In genomic region chr10:43421519-43421918, GRCh38 we compare ENCODE assay signal across 9 cellular contexts. TPM values are rescaled to one million over a fixed set of nuclear protein-coding genes. Genes with fewer than 3 reads are reported as not detected.
DNase-seq lines count a peak whose midpoint lies in the region; ATAC-seq, FAIRE-seq and TF ChIP-seq lines count a peak whose summit lies in the region.
"Had no signal": no experiment of that assay in that cellular context is flagged by ENCODE, and none has a peak within 500 bp of the region (broad histone marks: within the 10 kb centered on the region; RNA-seq: fewer than 3 reads in every experiment).

No MANE protein-coding gene starts in this region.

- H3K9ac ChIP-seq in keratinocyte (ENCODE audit: control insufficient read depth, extremely low read depth, insufficient read depth, low read length) = no peak overlapping the region

- H3K27ac ChIP-seq in keratinocyte (ENCODE audit: control insufficient read depth, insufficient read depth, low read length) (peak overlapping the region; percentile 71), substantia nigra (ENCODE audit: low read depth, low read length, poor library complexity, severe bottlenecking) (peak overlapping the region; percentile 38)

- dilution Hi-C loops in keratinocyte (cut with MboI; ENCODE audit: extremely low pct_ligation_motif_present, low sequenced_read_pairs) = no loop called here

- no peak for TF ChIP-seq CTCF in activated CD8-positive, alpha-beta T cell treated with anti-CD3 and anti-CD28 coated beads for 36 hours (IDR thresholded peaks at IDR 0.05)
- TF ChIP-seq CTCF in keratinocyte (optimal IDR thresholded peaks at IDR 0.05 in 1 of 3, IDR thresholded peaks at IDR 0.05 in 1 of 3, conservative IDR thresholded peaks at IDR 0.05 in 1 of 3; ENCODE audit: extremely low read depth in 1 of 3, insufficient read depth in 2 of 3, low read length in 3 of 3) (no peak), GM13976 (IDR thresholded peaks at IDR 0.05; ENCODE audit: borderline replicate concordance, control extremely low read depth, extremely low read depth, insufficient read depth, missing control alignments) (no peak)

- no peaks in the 10 kb centered on the region for H4K20me1 ChIP-seq in keratinocyte (ENCODE audit: control insufficient read depth, extremely low read depth, insufficient read depth, low read length)

- no peaks in the 10 kb centered on the region for H3K27me3 Mint-ChIP-seq in activated CD4-positive, alpha-beta T cell treated with anti-CD3 and anti-CD28 coated beads, Interleukin-2, amount 10 ng/mL, durations not matched to agents 7 days and 5 days
- H3K27me3 Mint-ChIP-seq in activated CD8-positive, alpha-beta T cell treated with anti-CD3 and anti-CD28 coated beads for 36 hours = no peaks in the 10 kb centered on the region

- peak overlapping the region; percentile 41 for H3K4me3 Mint-ChIP-seq in activated CD4-positive, alpha-beta T cell treated with anti-CD3 and anti-CD28 coated beads, Interleukin-2, amount 10 ng/mL, durations not matched to agents 7 days and 5 days
- peak overlapping the region; percentile 77 for H3K4me3 Mint-ChIP-seq in activated CD8-positive, alpha-beta T cell treated with anti-CD3 and anti-CD28 coated beads for 36 hours

- H3K4me2 ChIP-seq in keratinocyte (ENCODE audit: control insufficient read depth, extremely low read depth, insufficient read depth, low read depth, low read length) = peak overlapping the region; percentile 87

- peaks cover 61% of the 10 kb centered on the region for H3K4me1 Mint-ChIP-seq in activated CD4-positive, alpha-beta T cell treated with anti-CD3 and anti-CD28 coated beads, Interleukin-2, amount 10 ng/mL, durations not matched to agents 7 days and 5 days
- peaks cover 36% of the 10 kb centered on the region for H3K4me1 Mint-ChIP-seq in activated CD8-positive, alpha-beta T cell treated with anti-CD3 and anti-CD28 coated beads for 36 hours (ENCODE audit: low read depth)

- intact Hi-C loops in activated CD8-positive, alpha-beta T cell treated with anti-CD3 and anti-CD28 coated beads for 36 hours (cut with micrococcal nuclease) = loop anchor here (1.0 to 2.0 kb wide), 2 partner anchors 15 to 32 kb away; no protein-coding TSS in a partner anchor
- intact Hi-C loops in head of caudate nucleus (cut with DNase I) = no loop called here

- H3K9me3 Mint-ChIP-seq in activated CD4-positive, alpha-beta T cell treated with anti-CD3 and anti-CD28 coated beads, Interleukin-2, amount 10 ng/mL, durations not matched to agents 7 days and 5 days = no peaks in the 10 kb centered on the region
- no peaks in the 10 kb centered on the region for H3K9me3 Mint-ChIP-seq in activated CD8-positive, alpha-beta T cell treated with anti-CD3 and anti-CD28 coated beads for 36 hours

- no peak for ATAC-seq in activated CD8-positive, alpha-beta T cell treated with anti-CD3 and anti-CD28 coated beads for 36 hours

- POLR2A ChIA-PET in activated CD4-positive, alpha-beta T cell treated with anti-CD3 and anti-CD28 coated beads, Interleukin-2, amount 10 ng/mL, durations not matched to agents 7 days and 5 days (lab: Charles Lee) = no interaction called here
- POLR2A ChIA-PET in activated CD8-positive, alpha-beta T cell treated with anti-CD3 and anti-CD28 coated beads for 36 hours (lab: Charles Lee) = interaction anchor here (0.6 to 5.7 kb wide), 4 partner anchors 14 to 666 kb away, joined by 3 to 111 read pairs (median 32); partner anchors contain the start of genes HNRNPF and ZNF487

- H3K36me3 Mint-ChIP-seq in activated CD4-positive, alpha-beta T cell treated with anti-CD3 and anti-CD28 coated beads, Interleukin-2, amount 10 ng/mL, durations not matched to agents 7 days and 5 days (ENCODE audit: low read depth) = no peaks in the 10 kb centered on the region
- peaks cover 5% of the 10 kb centered on the region for H3K36me3 Mint-ChIP-seq in activated CD8-positive, alpha-beta T cell treated with anti-CD3 and anti-CD28 coated beads for 36 hours (ENCODE audit: low read depth)

- H3K79me2 ChIP-seq in keratinocyte (ENCODE audit: control insufficient read depth, insufficient read depth, low read length) = no peaks in the 10 kb centered on the region

- in situ Hi-C loops in GM13976 (cut with MboI; ENCODE audit: low sequenced_read_pairs, unreplicated experiment) = no loop called here

- H3K9me3 ChIP-seq in keratinocyte (ENCODE audit: control insufficient read depth, low read depth, low read length) = no peaks in the 10 kb centered on the region

- no peaks in the 10 kb centered on the region for H3K27me3 ChIP-seq in keratinocyte (ENCODE audit: control insufficient read depth, extremely low read depth, insufficient read depth, low read length)

- FAIRE-seq in keratinocyte (lab: Jason Lieb, UNC) = no peak

- no peak overlapping the region for H2AFZ ChIP-seq in keratinocyte (ENCODE audit: control insufficient read depth, low read length)

- peaks cover 12% of the 10 kb centered on the region for H3K4me1 ChIP-seq in keratinocyte (ENCODE audit: control insufficient read depth, extremely low read depth, insufficient read depth, low read length)

- H3K27ac Mint-ChIP-seq in activated CD4-positive, alpha-beta T cell treated with anti-CD3 and anti-CD28 coated beads, Interleukin-2, amount 10 ng/mL, durations not matched to agents 7 days and 5 days = peak overlapping the region; percentile 99
- peak overlapping the region; percentile 37 for H3K27ac Mint-ChIP-seq in activated CD8-positive, alpha-beta T cell treated with anti-CD3 and anti-CD28 coated beads for 36 hours

- no peaks in the 10 kb centered on the region for H3K9me1 ChIP-seq in keratinocyte (ENCODE audit: control insufficient read depth, extremely low read depth, insufficient read depth, low read length)

- CTCF ChIA-PET in activated CD4-positive, alpha-beta T cell treated with anti-CD3 and anti-CD28 coated beads, Interleukin-2, amount 10 ng/mL, durations not matched to agents 7 days and 5 days (lab: Charles Lee) = interaction anchor here (0.7 kb wide), 1 partner anchor 41 kb away, joined by 3 read pairs; no protein-coding TSS in a partner anchor
- CTCF ChIA-PET in activated CD8-positive, alpha-beta T cell treated with anti-CD3 and anti-CD28 coated beads for 36 hours (lab: Charles Lee) = no interaction called here

- no peak overlapping the region for H3K4me3 ChIP-seq in keratinocyte (ENCODE audit: control insufficient read depth in 2 of 3, extremely low read depth in 1 of 3, insufficient read depth in 2 of 3, low read depth in 1 of 3, low read length in 3 of 3)

- no peak for DNase-seq in activated CD4-positive, alpha-beta T cell treated with anti-CD3 and anti-CD28 coated beads, Interleukin-2, amount 10 ng/mL, durations not matched to agents 7 days and 5 days
- no peak for DNase-seq in activated CD4-positive, alpha-beta T cell treated with anti-CD3 and anti-CD28 coated beads for 1 hour
- no peak for DNase-seq in activated CD8-positive, alpha-beta T cell treated with anti-CD3 and anti-CD28 coated beads for 36 hours
- DNase-seq in keratinocyte (ENCODE audit: low read depth, low spot score) = no peak
- no peak for DNase-seq in substantia nigra (lab: John Stamatoyannopoulos, UW)
- DNase-seq in head of caudate nucleus = no peak
- no peak for DNase-seq in GM13976 (ENCODE audit: low spot score)
- no peak for DNase-seq in effector CD8-positive, alpha-beta T cell (lab: John Stamatoyannopoulos, UW)
- DNase-seq: SHP77 had no signal

- no peaks in the 10 kb centered on the region for H3K36me3 ChIP-seq in keratinocyte (ENCODE audit: control insufficient read depth in 2 of 2, extremely low read depth in 1 of 2, insufficient read depth in 2 of 2, low read length in 2 of 2)

RNA-seq across cellular contexts. Expression of gene HNRNPF, which starts 12.5 kb away (rescaled TPM):
- 100 to 1,000 TPM; 464 to 481 TPM for total RNA-seq in activated CD4-positive, alpha-beta T cell treated with anti-CD3 and anti-CD28 coated beads, Interleukin-2, amount 10 ng/mL, durations not matched to agents 7 days and 5 days
- 100 to 1,000 TPM; 442 to 445 TPM for total RNA-seq in activated CD8-positive, alpha-beta T cell treated with anti-CD3 and anti-CD28 coated beads for 36 hours
- 164 to 238 TPM (median 230 TPM) in 3 replicates for polyA plus RNA-seq in keratinocyte
- 149 TPM for polyA plus RNA-seq in keratinocyte (2011; ENCODE audit: low read depth)
- polyA plus RNA-seq in keratinocyte (2011; cell fraction: cytosol; rRNA removed) = 154 and 156 TPM in 2 replicates
- polyA plus RNA-seq in keratinocyte (2011; cell fraction: nucleus; rRNA removed) = 171 and 186 TPM in 2 replicates
- 128 and 184 TPM in 2 replicates for polyA plus RNA-seq in keratinocyte (2012; ENCODE audit: low replicate concordance)
- polyA minus RNA-seq in keratinocyte = 160 to 224 TPM (median 169 TPM) in 3 replicates
- 138 TPM for polyA minus RNA-seq in keratinocyte (2011; cell fraction: cytosol; rRNA and poly(A)+ RNA removed)
- polyA minus RNA-seq in keratinocyte (2011; cell fraction: nucleus; rRNA and poly(A)+ RNA removed) = 79.5 and 115 TPM in 2 replicates

RNA-seq across cellular contexts. Expression of gene ZNF487, which starts 15.4 kb away (rescaled TPM):
- 1 to 10 TPM; 3.8 to 5.6 TPM for total RNA-seq in activated CD4-positive, alpha-beta T cell treated with anti-CD3 and anti-CD28 coated beads, Interleukin-2, amount 10 ng/mL, durations not matched to agents 7 days and 5 days
- total RNA-seq in activated CD8-positive, alpha-beta T cell treated with anti-CD3 and anti-CD28 coated beads for 36 hours = 1 to 10 TPM; 1.4 to 1.9 TPM
- 3.6 to 5.1 TPM (median 4.1 TPM) in 3 replicates for polyA plus RNA-seq in keratinocyte
- polyA plus RNA-seq in keratinocyte (2011; ENCODE audit: low read depth) = 1.0 TPM
- 4.0 and 4.6 TPM in 2 replicates for polyA plus RNA-seq in keratinocyte (2011; cell fraction: cytosol; rRNA removed)
- polyA plus RNA-seq in keratinocyte (2011; cell fraction: nucleus; rRNA removed) = 4.2 and 6.3 TPM in 2 replicates
- polyA plus RNA-seq in keratinocyte (2012; ENCODE audit: low replicate concordance) = 1.7 and 2.3 TPM in 2 replicates
- polyA minus RNA-seq in keratinocyte = 1.6 to 24.1 TPM (median 1.6 TPM) in 3 replicates
- polyA minus RNA-seq in keratinocyte (2011; cell fraction: cytosol; rRNA and poly(A)+ RNA removed) = 5.6 TPM
- 6.1 and 6.3 TPM in 2 replicates for polyA minus RNA-seq in keratinocyte (2011; cell fraction: nucleus; rRNA and poly(A)+ RNA removed)

RNA-seq across cellular contexts. Expression of gene FXYD4, which starts 50.1 kb away (rescaled TPM):
- total RNA-seq in activated CD4-positive, alpha-beta T cell treated with anti-CD3 and anti-CD28 coated beads, Interleukin-2, amount 10 ng/mL, durations not matched to agents 7 days and 5 days = not detected
- not detected for total RNA-seq in activated CD8-positive, alpha-beta T cell treated with anti-CD3 and anti-CD28 coated beads for 36 hours
- not detected in 3 replicates for polyA plus RNA-seq in keratinocyte
- polyA plus RNA-seq in keratinocyte (2011; ENCODE audit: low read depth) = not detected
- not detected in 2 replicates for polyA plus RNA-seq in keratinocyte (2011; cell fraction: cytosol; rRNA removed)
- polyA plus RNA-seq in keratinocyte (2011; cell fraction: nucleus; rRNA removed) = not detected in 2 replicates
- not detected in 2 replicates for polyA plus RNA-seq in keratinocyte (2012; ENCODE audit: low replicate concordance)
- polyA minus RNA-seq in keratinocyte = not detected in 3 replicates
- polyA minus RNA-seq in keratinocyte (2011; cell fraction: cytosol; rRNA and poly(A)+ RNA removed) = not detected
- polyA minus RNA-seq in keratinocyte (2011; cell fraction: nucleus; rRNA and poly(A)+ RNA removed) = not detected in 2 replicates
